Comparison of ENCODE assay signal across 19 cellular contexts in genomic region chr14:68894123-68894522, GRCh38.
DNase-seq lines count a peak whose midpoint lies in the region; ATAC-seq, FAIRE-seq and TF ChIP-seq lines count a peak whose summit lies in the region.
"Had no signal": no experiment of that assay in that cellular context is flagged by ENCODE, and none has a peak within 500 bp of the region (broad histone marks: within the 10 kb centered on the region; RNA-seq: fewer than 3 reads in every experiment).

No MANE protein-coding gene starts in this region.

- H3K9me3 ChIP-seq in esophagus squamous epithelium (no peaks in the 10 kb centered on the region), kidney (ENCODE audit: control insufficient read depth in 1 of 2, low read length in 2 of 2) (no peaks in the 10 kb centered on the region), subcutaneous abdominal adipose tissue (ENCODE audit: control insufficient read depth in 5 of 5, low read length in 5 of 5) (no peaks in the 10 kb centered on the region)

- POLR2A ChIA-PET in RWPE1 (lab: Yijun Ruan, JAX; ENCODE audit: low non-redundant PET), result no interaction called here

- DNase-seq in RWPE1 (ENCODE audit: low spot score) (no peak), esophagus squamous epithelium (lab: John Stamatoyannopoulos, UW) (no peak), kidney (peak; percentile 82), HCEC 1CT (no peak), NCI-H226 (no peak), NCI-H1048 (lab: John Stamatoyannopoulos, UW) (no peak)
- DNase-seq: activated naive CD8-positive, alpha-beta T cell treated with anti-CD3 and anti-CD28 coated beads, Interleukin-2, amount 10 ng/mL, durations not matched to agents 7 days and 5 days; activated T-cell treated with anti-CD3 and anti-CD28 coated beads, Interleukin-2, amount 50 U/mL, for 72 hours; COR-L47; glutamatergic neuron; islet precursor cell; midbrain; NCI-H1694; NK-92 treated with Interleukin-12 subunit alpha and Interleukin-12 subunit beta, amount 100 ng/mL, for 24 hours; stimulated activated CD4-positive, alpha-beta T cell treated with anti-CD3 and anti-CD28 coated beads, Interleukin-1b, Interleukin-23, amount 100 ng/mL, for 48 hours had no signal

- 78 to 84% methylated on average over 5 to 6 of the region's 6 CpGs for WGBS in esophagus squamous epithelium, 2 donors

- H3K36me3 ChIP-seq in esophagus squamous epithelium, result peaks cover 20 to 90% (median 44%) of the 10 kb centered on the region in 3 donors
- H3K36me3 ChIP-seq in kidney (ENCODE audit: control insufficient read depth in 1 of 2, insufficient read depth in 2 of 2, low read length in 2 of 2), result peaks cover 0 to 9% of the 10 kb centered on the region in 2 donors
- peaks cover 7 to 83% (median 63%) of the 10 kb centered on the region in 5 donors for H3K36me3 ChIP-seq in subcutaneous abdominal adipose tissue (ENCODE audit: control insufficient read depth in 5 of 5, insufficient read depth in 5 of 5, low read length in 5 of 5)
- H3K36me3 ChIP-seq: neural progenitor cell had no signal

- H3K4me1 ChIP-seq in esophagus squamous epithelium, result peaks cover 0 to 26% (median 11%) of the 10 kb centered on the region in 3 donors
- H3K4me1 ChIP-seq in kidney (ENCODE audit: control insufficient read depth in 1 of 2, insufficient read depth in 1 of 2, low read depth in 1 of 2, low read length in 2 of 2), result no peaks in the 10 kb centered on the region
- H3K4me1 ChIP-seq in subcutaneous abdominal adipose tissue (ENCODE audit: control insufficient read depth in 5 of 5, insufficient read depth in 5 of 5, low read length in 5 of 5), result peaks cover 0 to 18% (median 13%) of the 10 kb centered on the region in 5 donors
- H3K4me1 ChIP-seq: neural progenitor cell had no signal

- no peak for TF ChIP-seq POLR2A in esophagus squamous epithelium (IDR thresholded peaks at IDR 0.05)

- ATAC-seq in GM19397 (IDR thresholded peaks at IDR 0.05; ENCODE audit: unreplicated experiment), result no peak
- ATAC-seq: activated T-cell treated with anti-CD3 and anti-CD28 coated beads, Interleukin-2, amount 50 U/mL, for 72 hours; sciatic nerve had no signal

- CTCF ChIA-PET in RWPE1 (lab: Yijun Ruan, JAX), result no interaction called here

- H3K27me3 ChIP-seq in esophagus squamous epithelium (no peaks in the 10 kb centered on the region), subcutaneous abdominal adipose tissue (ENCODE audit: control insufficient read depth in 5 of 5, insufficient read depth in 4 of 5, low read length in 5 of 5) (no peaks in the 10 kb centered on the region)
- H3K27me3 ChIP-seq: neural progenitor cell had no signal

- peak overlapping the region; percentile 46 for H3K27ac ChIP-seq in RWPE1
- H3K27ac ChIP-seq in esophagus squamous epithelium, result peak overlapping the region in 3 of 4 donors; percentile 15 to 23 (median 19)
- H3K27ac ChIP-seq in kidney (ENCODE audit: low read depth in 2 of 2, low read length in 2 of 2), result no peak overlapping the region
- H3K27ac ChIP-seq in subcutaneous abdominal adipose tissue (ENCODE audit: low read depth, low read length), result peak overlapping the region; percentile 4
- H3K27ac ChIP-seq: neural progenitor cell had no signal

- intact Hi-C loops in esophagus squamous epithelium (cut with DNase I), result no loop called here
- intact Hi-C loops in kidney (cut with DNase I), result no loop called here

- no peak for FAIRE-seq in kidney (lab: Jason Lieb, UNC)

- no peak for TF ChIP-seq CTCF in RWPE1 (conservative IDR thresholded peaks at IDR 0.05; ENCODE audit: low read depth)
- no peak for TF ChIP-seq CTCF in esophagus squamous epithelium (IDR thresholded peaks at IDR 0.05)
- no peak for TF ChIP-seq CTCF in kidney (IDR thresholded peaks at IDR 0.05; ENCODE audit: borderline replicate concordance, extremely low read depth, insufficient read depth)

- H3K9ac ChIP-seq in kidney (ENCODE audit: low read length in 2 of 2), result no peak overlapping the region
- no peak overlapping the region for H3K9ac ChIP-seq in subcutaneous abdominal adipose tissue (ENCODE audit: low read length in 5 of 5)
- H3K9ac ChIP-seq: neural progenitor cell had no signal

- no peak overlapping the region for H3K4me3 ChIP-seq in esophagus squamous epithelium
- H3K4me3 ChIP-seq in kidney (ENCODE audit: low read length in 2 of 2), result no peak overlapping the region
- no peak overlapping the region for H3K4me3 ChIP-seq in subcutaneous abdominal adipose tissue (ENCODE audit: low read depth in 1 of 5, low read length in 5 of 5)
- H3K4me3 ChIP-seq: neural progenitor cell had no signal

Comparison
In these comparisons a context has a peak if more than half of its experiments do, and no peak if none do; other contexts are left out.
1. H3K27ac ChIP-seq: peak in RWPE1 (single experiment), esophagus squamous epithelium (3 of 4) and subcutaneous abdominal adipose tissue (single experiment); none in kidney (0 of 2).